In the genomic region with DNA sequence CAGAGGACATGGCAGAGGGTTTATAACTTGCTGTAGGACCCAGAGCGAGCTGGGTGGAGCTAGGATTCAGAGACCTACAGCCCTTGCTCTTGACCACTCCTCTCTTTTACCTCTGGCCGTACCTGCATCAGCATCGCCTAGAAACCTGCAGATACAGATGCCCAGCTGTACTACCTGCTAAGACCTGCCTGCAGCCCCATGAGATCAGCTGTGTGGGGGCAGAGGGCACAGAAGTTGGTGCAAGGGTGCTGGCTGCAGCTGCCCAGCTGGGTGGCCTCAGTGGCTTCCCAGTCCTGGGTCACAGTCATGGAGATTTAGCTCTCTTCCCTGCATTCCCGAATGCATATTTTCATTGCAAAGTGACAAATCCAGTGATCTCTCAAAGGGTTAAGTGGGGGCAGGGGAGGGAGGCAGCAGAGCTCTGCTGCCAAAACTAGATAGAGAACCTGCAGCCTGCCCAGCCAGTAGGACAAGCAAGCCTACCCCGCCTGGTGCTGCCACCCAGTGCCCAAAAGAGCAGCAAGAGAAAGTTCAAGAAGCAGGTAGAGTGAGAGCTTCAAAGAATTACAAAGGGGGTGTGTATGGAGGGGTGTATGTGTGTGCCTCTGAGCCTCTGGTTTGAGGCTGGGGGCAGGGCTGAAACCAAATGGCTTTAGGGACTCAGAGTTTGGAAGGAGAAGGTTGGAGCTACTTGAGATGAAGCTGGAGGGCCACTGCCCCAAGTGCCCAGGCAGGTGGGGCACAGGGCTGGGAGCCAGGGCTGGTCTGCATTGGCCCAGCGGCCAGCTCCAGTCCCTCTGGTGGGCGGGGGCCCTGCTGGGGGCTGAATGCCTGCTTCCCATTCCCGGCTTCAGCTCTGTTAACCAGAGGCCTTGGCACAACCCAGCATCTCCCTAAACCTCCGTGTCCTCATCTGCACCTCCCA, we compare ENCODE assay signal across 8 cellular contexts. TPM values are rescaled to one million over a fixed set of nuclear protein-coding genes. Genes with fewer than 3 reads are reported as not detected.
DNase-seq lines count a peak whose midpoint lies in the region; ATAC-seq and TF ChIP-seq lines count a peak whose summit lies in the region.

No MANE protein-coding gene starts in this region.

- H3K27me3 Mint-ChIP-seq in type B pancreatic cell: no peaks in the 10 kb centered on the region

- DNase-seq in heart right ventricle (no peak), Right ventricle myocardium inferior (ENCODE audit: missing footprints) (no peak), SK-MEL-5 (ENCODE audit: low read depth, low spot score) (peak; percentile 45), fibroblast of the aortic adventitia (ENCODE audit: low read depth) (no peak), type B pancreatic cell (ENCODE audit: extremely low spot score, unreplicated experiment) (no peak), SHP77 (lab: John Stamatoyannopoulos, UW) (no peak), tibial nerve (ENCODE audit: low spot score in 2 of 2) (no peak), NCI-H2227 treated with DMSO at 0.1 percent for 48 hours (lab: John Stamatoyannopoulos, UW) (no peak)

- H3K4me3 Mint-ChIP-seq in type B pancreatic cell: no peak overlapping the region

- H3K27ac ChIP-seq in heart right ventricle (no peak overlapping the region), tibial nerve (no peak overlapping the region)

- peaks cover 0 to 14% (median 3%) of the 10 kb centered on the region in 7 donors for H3K27me3 ChIP-seq in heart right ventricle
- no peaks in the 10 kb centered on the region for H3K27me3 ChIP-seq in tibial nerve

- no peak overlapping the region for H3K27ac Mint-ChIP-seq in type B pancreatic cell

- H3K4me1 ChIP-seq in heart right ventricle (no peaks in the 10 kb centered on the region), tibial nerve (peaks cover 0 to 6% (median 0%) of the 10 kb centered on the region in 4 donors)

- WGBS in heart right ventricle, 2 donors: 57 to 68% methylated on average over 9 of the region's 9 CpGs
- 50 to 60% methylated on average over 9 of the region's 9 CpGs for WGBS in tibial nerve, 2 donors

- in situ Hi-C loops in SK-MEL-5 (cut with HindIII; ENCODE audit: low pct_unique_long_range_greater_than_20kb, low sequenced_read_pairs): no loop called here

- no peak for TF ChIP-seq POLR2A in tibial nerve (IDR thresholded peaks at IDR 0.05)

- H3K36me3 Mint-ChIP-seq in type B pancreatic cell: no peaks in the 10 kb centered on the region

- no peak for TF ChIP-seq EP300 in tibial nerve (IDR thresholded peaks at IDR 0.05)

- H3K9me3 ChIP-seq in heart right ventricle (no peaks in the 10 kb centered on the region), tibial nerve (no peaks in the 10 kb centered on the region)

- TF ChIP-seq CTCF in heart right ventricle (IDR thresholded peaks at IDR 0.05) (peak in 6 of 9 donors; percentile 20 to 49 (median 30)), fibroblast of the aortic adventitia (IDR thresholded peaks at IDR 0.05; ENCODE audit: insufficient read depth, low read length) (peak; percentile 10), type B pancreatic cell (conservative IDR thresholded peaks at IDR 0.05) (peak; percentile 21), tibial nerve (IDR thresholded peaks at IDR 0.05) (no peak)

- intact Hi-C loops in heart right ventricle (cut with DNase I): loop anchor here in 9 of 10 donors (2.0 to 10.0 kb wide), 11 partner anchors 120 to 402 kb away; no protein-coding TSS in a partner anchor
- intact Hi-C loops in Right ventricle myocardium inferior (cut with DNase I): loop anchor here (5.0 kb wide), 1 partner anchor 225 kb away; no protein-coding TSS in a partner anchor

- H3K36me3 ChIP-seq in heart right ventricle (no peaks in the 10 kb centered on the region), tibial nerve (peaks cover 0 to 16% (median 0%) of the 10 kb centered on the region in 3 donors)

- H3K9me3 Mint-ChIP-seq in type B pancreatic cell: no peaks in the 10 kb centered on the region

- H3K4me3 ChIP-seq in heart right ventricle (no peak overlapping the region), fibroblast of the aortic adventitia (ENCODE audit: low read depth, low read length) (no peak overlapping the region), tibial nerve (no peak overlapping the region)

- ATAC-seq in heart right ventricle (peak in 3 of 8 donors; percentile 27 to 39 (median 37)), Right ventricle myocardium inferior (no peak)

- H3K4me1 Mint-ChIP-seq in type B pancreatic cell (ENCODE audit: unreplicated experiment): peaks cover 22% of the 10 kb centered on the region

RNA-seq across cellular contexts. Expression of gene FAM241B, which starts 6.8 kb away (rescaled TPM):
- total RNA-seq in heart right ventricle (1 to 10 TPM; 1.4 to 9.0 (median 5.2) TPM), Right ventricle myocardium inferior (3.2 TPM), fibroblast of the aortic adventitia (ENCODE audit: low replicate concordance) (not detected in 2 replicates), type B pancreatic cell (ENCODE audit: low replicate concordance) (8.8 and 9.8 TPM in 2 replicates), tibial nerve (1 to 10 TPM in 2 of 4 donors, under 1 TPM in 2; 0.44 to 5.7 (median 2.4) TPM)
- polyA plus RNA-seq in heart right ventricle: 1 to 10 TPM; 2.8 to 3.7 TPM
- 0.75 and 1.2 TPM in 2 replicates for total RNA-seq in SK-MEL-5 (2014; rRNA removed; shearing (Covaris generic))
- 5.4 and 7.8 TPM in 2 replicates for polyA plus RNA-seq in SK-MEL-5 (2015; cell fraction: cytosol; rRNA removed)
- polyA plus RNA-seq in SK-MEL-5 (2015; cell fraction: nucleus; rRNA removed): 15.9 and 17.3 TPM in 2 replicates

Comparison
In these comparisons a context has a peak if more than half of its experiments do, and no peak if none do; other contexts are left out.
1. CTCF ChIP-seq: peak in heart right ventricle (6 of 9), fibroblast of the aortic adventitia (single experiment) and type B pancreatic cell (single experiment); none in tibial nerve (0 of 5).